8 cellular contexts compared by ENCODE assay signal in genomic region chr2:63698825-63699548, GRCh38.
A peak's percentile ranks its signal among the peaks of the same experiment; 100 is the strongest.
DNase-seq lines count a peak whose midpoint lies in the region; ATAC-seq, FAIRE-seq and TF ChIP-seq lines count a peak whose summit lies in the region.

No MANE protein-coding gene starts in this region.

- no peak overlapping the region; the same call in 1 of the 2 replicates for H3K4me2 ChIP-seq in K562 (ENCODE audit: insufficient read depth, low read length)

- H3K4me1 Mint-ChIP-seq in activated naive CD8-positive, alpha-beta T cell treated with anti-CD3 and anti-CD28 coated beads, Interleukin-2, amount 10 ng/mL, durations not matched to agents 7 days and 5 days = no peaks in the 10 kb centered on the region
- H3K4me1 Mint-ChIP-seq in activated naive CD8-positive, alpha-beta T cell treated with anti-CD3 and anti-CD28 coated beads for 36 hours = no peaks in the 10 kb centered on the region
- H3K4me1 Mint-ChIP-seq in immature natural killer cell = no peaks in the 10 kb centered on the region

- no peak overlapping the region for H3K4me3 ChIP-seq in K562
- H3K4me3 ChIP-seq in small intestine (ENCODE audit: low read depth in 1 of 2, low read length in 2 of 2) = no peak overlapping the region

- no peak overlapping the region for H3K27ac ChIP-seq in K562 (ENCODE audit: extremely low read depth, low read depth, low read length)
- H3K27ac ChIP-seq in small intestine (ENCODE audit: low read depth in 1 of 2, low read length in 1 of 2) = peak overlapping the region in 1 of 2 donors; percentile 22

- no peak for TF ChIP-seq EP300 in K562 (IDR thresholded peaks at IDR 0.05; ENCODE audit: low read length)

- peak overlapping the region; percentile 34; the same call in 1 of the 2 replicates for H2AFZ ChIP-seq in K562 (ENCODE audit: low read depth, low read length)

- no peaks in the 10 kb centered on the region for H3K9me3 Mint-ChIP-seq in activated naive CD8-positive, alpha-beta T cell treated with anti-CD3 and anti-CD28 coated beads, Interleukin-2, amount 10 ng/mL, durations not matched to agents 7 days and 5 days
- H3K9me3 Mint-ChIP-seq in activated naive CD8-positive, alpha-beta T cell treated with anti-CD3 and anti-CD28 coated beads for 36 hours = peaks cover 1% of the 10 kb centered on the region
- no peaks in the 10 kb centered on the region for H3K9me3 Mint-ChIP-seq in immature natural killer cell

- CTCF ChIA-PET in K562 (lab: Yijun Ruan, JAX; ENCODE audit: low intra/inter-chr PET ratio) = interaction anchor here (0.6 to 0.9 kb wide), 2 partner anchors 188 to 1381 kb away, joined by 3 read pairs; no protein-coding TSS in a partner anchor

- peak; percentile 69 to 86 for TF ChIP-seq RAD21 in K562 (CRISPR knock-in tag; conservative IDR thresholded peaks at IDR 0.05 in 1 of 2, IDR thresholded peaks at IDR 0.05 in 1 of 2)

- ATAC-seq in activated naive CD8-positive, alpha-beta T cell treated with anti-CD3 and anti-CD28 coated beads, Interleukin-2, amount 10 ng/mL, durations not matched to agents 7 days and 5 days (ENCODE audit: low read depth) = peak; percentile 96
- peak; percentile 97 for ATAC-seq in K562

- no peaks in the 10 kb centered on the region for H3K9me1 ChIP-seq in K562 (ENCODE audit: control insufficient read depth, insufficient read depth, low read length)

- BruUV-seq in K562 (replicated peaks; lab: Mats Ljungman, UMichigan) = no TSS peak

- in situ Hi-C loops in K562 (cut with MboI) = loop anchor here (5.0 kb wide), 1 partner anchor 163 kb away; no protein-coding TSS in a partner anchor

- H4K20me1 ChIP-seq in K562 (replicated peaks; ENCODE audit: control insufficient read depth, insufficient read depth, low read length) = 0 out of 2 replicates have a peak, but pooled peaks cover 2% of the 10 kb centered on the region

- no peaks in the 10 kb centered on the region for H3K79me2 ChIP-seq in K562 (ENCODE audit: control insufficient read depth, insufficient read depth, low read length)

- no peak for TF ChIP-seq POLR2A in K562 (conservative IDR thresholded peaks at IDR 0.05)

- POLR2A ChIA-PET in activated naive CD8-positive, alpha-beta T cell treated with anti-CD3 and anti-CD28 coated beads, Interleukin-2, amount 10 ng/mL, durations not matched to agents 7 days and 5 days (lab: Charles Lee) = interaction anchor here (1.2 to 1.6 kb wide), 2 partner anchors 142 to 162 kb away, joined by 4 to 11 read pairs; partner anchors contain the start of gene UGP2
- POLR2A ChIA-PET in K562 (lab: Yijun Ruan, JAX) = interaction anchor here (0.6 to 1.2 kb wide), 4 partner anchors 11 to 442 kb away, joined by 3 to 6 read pairs (median 3); no protein-coding TSS in a partner anchor

- no peaks in the 10 kb centered on the region for H3K4me1 ChIP-seq in K562 (replicated peaks in 1 of 2; ENCODE audit: control insufficient read depth in 2 of 2, insufficient read depth in 2 of 2, low read length in 2 of 2)
- no peaks in the 10 kb centered on the region for H3K4me1 ChIP-seq in small intestine (ENCODE audit: control insufficient read depth in 2 of 2, insufficient read depth in 1 of 2, low read depth in 1 of 2, low read length in 1 of 2)

- H3K36me3 Mint-ChIP-seq in activated naive CD8-positive, alpha-beta T cell treated with anti-CD3 and anti-CD28 coated beads, Interleukin-2, amount 10 ng/mL, durations not matched to agents 7 days and 5 days = no peaks in the 10 kb centered on the region
- H3K36me3 Mint-ChIP-seq in activated naive CD8-positive, alpha-beta T cell treated with anti-CD3 and anti-CD28 coated beads for 36 hours = no peaks in the 10 kb centered on the region
- no peaks in the 10 kb centered on the region for H3K36me3 Mint-ChIP-seq in immature natural killer cell

- peak; percentile 40 to 66 (median 50); a peak in 4 of 6 replicates for TF ChIP-seq CTCF in K562 (IDR thresholded peaks at IDR 0.05 in 2 of 3, conservative IDR thresholded peaks at IDR 0.05 in 1 of 3; ENCODE audit: insufficient read depth in 2 of 3, low read depth in 1 of 3, low read length in 3 of 3)

- WGBS in K562 (ENCODE audit: insufficient coverage, low coverage, missing lambda C conversion rate) = 0% methylated on average over 6 of the region's 6 CpGs
- WGBS in small intestine, 3 donors = 46 to 51% (median 48%) methylated on average over 6 of the region's 6 CpGs

- no peaks in the 10 kb centered on the region for H3K27me3 Mint-ChIP-seq in activated naive CD8-positive, alpha-beta T cell treated with anti-CD3 and anti-CD28 coated beads, Interleukin-2, amount 10 ng/mL, durations not matched to agents 7 days and 5 days
- H3K27me3 Mint-ChIP-seq in activated naive CD8-positive, alpha-beta T cell treated with anti-CD3 and anti-CD28 coated beads for 36 hours = no peaks in the 10 kb centered on the region
- peaks cover 0 to 2% (median 0%) of the 10 kb centered on the region in 3 donors for H3K27me3 Mint-ChIP-seq in immature natural killer cell (ENCODE audit: low read depth in 3 of 3)

- FAIRE-seq in K562 (lab: Jason Lieb, UNC) (peak; percentile 92), small intestine (lab: Jason Lieb, UNC) (no peak)

- H3K36me3 ChIP-seq in K562 (ENCODE audit: control insufficient read depth, insufficient read depth, low read length) (no peaks in the 10 kb centered on the region), small intestine (ENCODE audit: control insufficient read depth in 2 of 2, insufficient read depth in 2 of 2, low read length in 2 of 2) (no peaks in the 10 kb centered on the region)

- H3K4me3 Mint-ChIP-seq in activated naive CD8-positive, alpha-beta T cell treated with anti-CD3 and anti-CD28 coated beads, Interleukin-2, amount 10 ng/mL, durations not matched to agents 7 days and 5 days = no peak overlapping the region
- no peak overlapping the region for H3K4me3 Mint-ChIP-seq in activated naive CD8-positive, alpha-beta T cell treated with anti-CD3 and anti-CD28 coated beads for 36 hours
- H3K4me3 Mint-ChIP-seq in immature natural killer cell = no peak overlapping the region

- no peak for DNase-seq in activated naive CD8-positive, alpha-beta T cell treated with anti-CD3 and anti-CD28 coated beads, Interleukin-2, amount 10 ng/mL, durations not matched to agents 7 days and 5 days
- DNase-seq in activated naive CD8-positive, alpha-beta T cell treated with anti-CD3 and anti-CD28 coated beads for 36 hours = no peak
- DNase-seq in HCEC 1CT (peak; percentile 93), NCI-H226 (peak; percentile 94), K562 (ENCODE audit: extremely low read depth in 1 of 4, low spot score in 3 of 4) (peak in 2 of 4 experiments; percentile 30 to 47), immature natural killer cell (peak in 2 of 3 donors; percentile 3 to 16), small intestine (peak; percentile 45), GM19238 (ENCODE audit: insufficient read length, low spot score) (no peak)

- no peak overlapping the region for H3K9ac ChIP-seq in K562 (ENCODE audit: insufficient read depth in 1 of 2, low read depth in 2 of 2, low read length in 2 of 2)

- intact Hi-C loops in K562 (cut with micrococcal nuclease) = no loop called here

- no peaks in the 10 kb centered on the region for H3K9me3 ChIP-seq in K562 (replicated peaks; ENCODE audit: control insufficient read depth, insufficient read depth, low read depth, low read length)
- no peaks in the 10 kb centered on the region for H3K9me3 ChIP-seq in small intestine (ENCODE audit: control insufficient read depth, low read depth)

- H3K27me3 ChIP-seq in K562 (ENCODE audit: control insufficient read depth in 2 of 2, insufficient read depth in 2 of 2, low read length in 2 of 2) (no peaks in the 10 kb centered on the region), small intestine (ENCODE audit: control insufficient read depth in 2 of 2, insufficient read depth in 2 of 2, low read length in 2 of 2) (no peaks in the 10 kb centered on the region)

- H3K27ac Mint-ChIP-seq in activated naive CD8-positive, alpha-beta T cell treated with anti-CD3 and anti-CD28 coated beads, Interleukin-2, amount 10 ng/mL, durations not matched to agents 7 days and 5 days = no peak overlapping the region
- no peak overlapping the region for H3K27ac Mint-ChIP-seq in activated naive CD8-positive, alpha-beta T cell treated with anti-CD3 and anti-CD28 coated beads for 36 hours
- H3K27ac Mint-ChIP-seq in immature natural killer cell = no peak overlapping the region

TF ChIP-seq in K562, 482 proteins besides CTCF, POLR2A, EP300 and RAD21 (continues in another document):
- TF ChIP-seq RCOR1 (IDR thresholded peaks at IDR 0.05; ENCODE audit: borderline replicate concordance in 1 of 2, low read depth in 2 of 2, low read length in 2 of 2) (peak in 1 of 2 experiments; percentile 39; a peak in 1 of 4 replicates), CEBPG (CRISPR knock-in tag; IDR thresholded peaks at IDR 0.05) (no peak), CEBPG (tag; conservative IDR thresholded peaks at IDR 0.05 in 1 of 2, IDR thresholded peaks at IDR 0.05 in 1 of 2) (peak in 1 of 2 experiments; percentile 65; a peak in 2 of 4 replicates), SMC3 (conservative IDR thresholded peaks at IDR 0.05; ENCODE audit: insufficient read depth, low read depth, low read length) (0 out of 2 replicates have a peak, but pooled peaks have one; percentile 17), CTBP1 (IDR thresholded peaks at IDR 0.05; ENCODE audit: borderline replicate concordance) (peak; percentile 48), E2F3 (CRISPR knock-in tag; IDR thresholded peaks at IDR 0.05) (no peak), BCOR (IDR thresholded peaks at IDR 0.05) (no peak)

Comparison
In these comparisons a context has a peak if more than half of its experiments do, and no peak if none do; other contexts are left out.
1. DNase-seq: peak in HCEC 1CT (single experiment), NCI-H226 (single experiment), immature natural killer cell (2 of 3) and small intestine (single experiment); none in activated naive CD8-positive, alpha-beta T cell treated with anti-CD3 and anti-CD28 coated beads, Interleukin-2, amount 10 ng/mL, durations not matched to agents 7 days and 5 days (single experiment), activated naive CD8-positive, alpha-beta T cell treated with anti-CD3 and anti-CD28 coated beads for 36 hours (single experiment) and GM19238 (single experiment).